In the genomic region with DNA sequence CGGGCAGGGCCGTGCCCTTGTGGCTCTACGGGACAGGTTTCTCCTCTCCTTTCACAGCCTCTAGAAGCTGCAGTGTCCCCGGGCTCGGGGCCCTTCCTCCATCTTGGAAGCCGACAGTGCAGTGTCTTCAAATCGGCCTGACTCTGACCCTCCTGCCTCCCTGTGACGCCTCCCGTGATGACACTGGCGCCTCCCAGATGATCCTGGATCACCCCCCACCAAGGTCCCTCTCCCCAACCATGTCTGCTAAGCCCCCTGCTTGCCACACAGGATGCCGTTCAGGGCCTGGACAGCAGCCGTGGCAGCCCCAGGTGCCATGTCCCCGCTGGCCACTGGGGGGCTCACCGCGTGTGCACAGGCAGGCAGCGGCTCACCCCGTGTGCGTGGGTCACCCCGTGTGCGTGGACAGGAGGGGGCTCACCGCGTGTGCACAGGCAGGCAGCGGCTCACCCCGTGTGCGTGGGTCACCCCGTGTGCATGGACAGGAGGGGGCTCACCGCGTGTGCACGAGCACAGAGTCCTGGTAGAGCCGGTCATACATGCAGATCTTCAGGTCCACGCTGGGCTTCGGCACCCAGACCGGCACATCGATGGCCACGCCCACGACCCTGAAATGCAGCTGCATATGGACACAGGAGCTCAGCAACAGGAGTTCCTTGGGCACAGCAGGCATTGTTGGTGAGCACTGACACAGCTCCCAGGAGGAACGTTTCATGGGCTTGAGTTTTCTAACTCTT, we compare ENCODE assay signal across 8 cellular contexts. TPM values are rescaled to one million over a fixed set of nuclear protein-coding genes. Genes with fewer than 3 reads are reported as not detected.
DNase-seq lines count a peak whose midpoint lies in the region; ATAC-seq and TF ChIP-seq lines count a peak whose summit lies in the region.

No MANE protein-coding gene starts in this region.

- peaks cover 10% of the 10 kb centered on the region for H3K4me1 Mint-ChIP-seq in stimulated activated memory B cell treated with anti-CD40 and anti-IgM and Interleukin-4, amounts not matched to agents 10 μg/mL and 1 μg/mL and 100 μg/mL, for 72 hours

- peaks cover 7% of the 10 kb centered on the region for H3K4me1 ChIP-seq in mucosa of descending colon (ENCODE audit: low read depth)

- H3K27me3 Mint-ChIP-seq in stimulated activated memory B cell treated with anti-CD40 and anti-IgM and Interleukin-4, amounts not matched to agents 10 μg/mL and 1 μg/mL and 100 μg/mL, for 72 hours: peaks cover 37% of the 10 kb centered on the region

- DNase-seq in NCI-H2196 (lab: John Stamatoyannopoulos, UW; ENCODE audit: unreplicated experiment) (peak; percentile 65), mucosa of descending colon (peak; percentile 60 to 71 (median 62)), NCI-H128 (lab: John Stamatoyannopoulos, UW; ENCODE audit: unreplicated experiment) (no peak)
- peak; percentile 30 to 38 for DNase-seq in activated CD4-positive, alpha-beta T cell treated with anti-CD3 and anti-CD28 coated beads, Interleukin-2, amount 50 U/mL, for 24 hours (ENCODE audit: low read depth in 1 of 2, low spot score in 1 of 2)
- DNase-seq in effector CD8-positive, alpha-beta T cell (lab: John Stamatoyannopoulos, UW): peak; percentile 32

- H3K36me3 ChIP-seq in mucosa of descending colon (ENCODE audit: low read depth): no peaks in the 10 kb centered on the region

- no peak overlapping the region for H3K27ac Mint-ChIP-seq in stimulated activated memory B cell treated with anti-CD40 and anti-IgM and Interleukin-4, amounts not matched to agents 10 μg/mL and 1 μg/mL and 100 μg/mL, for 72 hours

- no peak overlapping the region for H3K4me3 ChIP-seq in mucosa of descending colon

- H3K4me3 Mint-ChIP-seq in stimulated activated memory B cell treated with anti-CD40 and anti-IgM and Interleukin-4, amounts not matched to agents 10 μg/mL and 1 μg/mL and 100 μg/mL, for 72 hours: no peak overlapping the region

- no peaks in the 10 kb centered on the region for H3K36me3 Mint-ChIP-seq in stimulated activated memory B cell treated with anti-CD40 and anti-IgM and Interleukin-4, amounts not matched to agents 10 μg/mL and 1 μg/mL and 100 μg/mL, for 72 hours

- ATAC-seq in mucosa of descending colon (peak; percentile 84), GM21717 (IDR thresholded peaks at IDR 0.05; ENCODE audit: unreplicated experiment) (no peak)
- ATAC-seq in stimulated activated memory B cell treated with anti-CD40 and anti-IgM and Interleukin-4, amounts not matched to agents 10 μg/mL and 1 μg/mL and 100 μg/mL, for 72 hours: peak; percentile 70

- intact Hi-C loops in mucosa of descending colon (cut with DNase I, micrococcal nuclease): loop anchor here (10.0 kb wide), 1 partner anchor 101 kb away; no protein-coding TSS in a partner anchor

- TF ChIP-seq CTCF in GM12872 (IDR thresholded peaks at IDR 0.05; ENCODE audit: insufficient read depth, low read depth, low read length): peak; percentile 85
- peak; percentile 87 for TF ChIP-seq CTCF in mucosa of descending colon (IDR thresholded peaks at IDR 0.05)

- no peaks in the 10 kb centered on the region for H3K9me3 ChIP-seq in mucosa of descending colon

- H3K9me3 Mint-ChIP-seq in stimulated activated memory B cell treated with anti-CD40 and anti-IgM and Interleukin-4, amounts not matched to agents 10 μg/mL and 1 μg/mL and 100 μg/mL, for 72 hours: no peaks in the 10 kb centered on the region

RNA-seq across cellular contexts. Expression of a gene that starts 24.9 kb away (rescaled TPM):
- 1 to 10 TPM; 1.8 to 4.0 (median 3.0) TPM for total RNA-seq in mucosa of descending colon

RNA-seq across cellular contexts. Expression of a gene that starts 28.9 kb away (rescaled TPM):
- total RNA-seq in mucosa of descending colon: 1 to 10 TPM in 1 of 3 donors, under 1 TPM in 2; 0.32 to 1.2 (median 0.43) TPM

RNA-seq across cellular contexts. Expression of a gene that starts 53.1 kb away (rescaled TPM):
- total RNA-seq in mucosa of descending colon: 100 to 1,000 TPM; 314 to 329 (median 318) TPM

RNA-seq across cellular contexts. Expression of a gene that starts 59.6 kb away (rescaled TPM):
- under 1 TPM in 2 of 3 donors, not detected in 1; 0.06 to 0.13 TPM for total RNA-seq in mucosa of descending colon
